In genomic region chr10:6603142-6604125, GRCh38 we compare ENCODE assay signal across 1 cellular context.
TF ChIP-seq lines count a peak whose summit lies in the region.

No MANE protein-coding gene starts in this region.

TF ChIP-seq in H1, 55 proteins besides CTCF, POLR2A, EP300 and RAD21:
- no peak for TF ChIP-seq ASH2L (IDR thresholded peaks at IDR 0.05; ENCODE audit: low read length)
- TF ChIP-seq CEBPB (IDR thresholded peaks at IDR 0.05; ENCODE audit: low read depth, low read length), result no peak
- TF ChIP-seq PHF8 (conservative IDR thresholded peaks at IDR 0.05; ENCODE audit: low read depth, low read length), result no peak
- no peak for TF ChIP-seq NRF1 (IDR thresholded peaks at IDR 0.05; ENCODE audit: low read depth, low read length)
- no peak for TF ChIP-seq E2F6 (IDR thresholded peaks at IDR 0.05)
- TF ChIP-seq MAX (IDR thresholded peaks at IDR 0.05), result no peak
- TF ChIP-seq BACH1 (IDR thresholded peaks at IDR 0.05; ENCODE audit: low read length), result no peak
- no peak for TF ChIP-seq CBX5 (IDR thresholded peaks at IDR 0.05; ENCODE audit: low read depth, low read length)
- no peak for TF ChIP-seq EGR1 (IDR thresholded peaks at IDR 0.05; ENCODE audit: borderline replicate concordance, low read depth, low read length)
- TF ChIP-seq SP1 (IDR thresholded peaks at IDR 0.05; ENCODE audit: low read depth, low read length), result no peak
- TF ChIP-seq RBBP5 (IDR thresholded peaks at IDR 0.05; ENCODE audit: borderline replicate concordance, low read depth, low read length), result no peak
- no peak for TF ChIP-seq GTF2F1 (IDR thresholded peaks at IDR 0.05; ENCODE audit: borderline replicate concordance, low read depth, low read length)
- no peak for TF ChIP-seq ZNF274 (IDR thresholded peaks at IDR 0.05; ENCODE audit: borderline replicate concordance, extremely low read depth, low read length)
- TF ChIP-seq SP4 (IDR thresholded peaks at IDR 0.05; ENCODE audit: low read length), result no peak
- no peak for TF ChIP-seq POU5F1 (IDR thresholded peaks at IDR 0.05; ENCODE audit: low read depth, low read length)
- no peak for TF ChIP-seq SRF (IDR thresholded peaks at IDR 0.05; ENCODE audit: low read depth, low read length)
- TF ChIP-seq CTBP2 (IDR thresholded peaks at IDR 0.05; ENCODE audit: borderline replicate concordance, insufficient read depth, insufficient read length, low read length), result no peak
